Comparison of ENCODE assay signal across 1 cellular context in the genomic region with DNA sequence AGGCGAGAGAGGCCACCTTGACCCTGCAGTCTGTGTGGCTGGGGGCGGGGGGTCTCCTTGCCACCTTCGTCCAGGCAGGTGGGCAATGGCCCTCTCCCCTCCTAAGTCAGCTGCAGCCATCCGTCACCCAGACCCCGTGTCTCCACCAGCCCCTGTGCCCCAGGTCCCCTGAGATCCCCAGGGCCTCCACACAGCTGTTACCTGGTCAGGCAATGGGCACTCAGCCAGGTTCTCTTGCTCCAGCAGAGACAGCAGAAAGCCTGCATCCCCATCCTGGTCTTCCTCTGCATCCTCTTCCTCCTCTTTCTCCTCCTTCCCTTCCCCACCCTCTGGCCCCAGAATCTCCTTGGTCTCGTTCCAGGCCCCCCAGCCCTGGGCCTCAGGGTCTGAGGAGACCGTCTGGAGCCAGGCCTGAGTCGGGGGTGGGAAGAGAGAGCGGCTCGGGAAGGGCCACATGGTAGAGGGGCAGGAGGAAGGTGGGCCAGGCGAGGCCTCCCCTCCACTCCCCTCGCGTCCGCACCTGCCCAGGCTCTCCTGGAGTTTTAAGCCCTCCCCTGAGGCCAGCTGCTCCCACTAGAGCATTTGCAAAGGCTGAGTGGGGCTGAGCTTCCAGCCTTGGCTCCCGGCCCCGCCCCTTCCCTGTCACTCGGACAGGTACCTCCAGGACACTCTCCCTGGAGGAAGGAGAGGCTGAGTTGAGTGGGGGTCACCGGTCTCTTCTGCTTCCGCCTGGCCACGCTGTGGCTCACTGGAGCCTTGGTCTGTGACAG.
TF ChIP-seq lines count a peak whose summit lies in the region.

A gene with protein sequence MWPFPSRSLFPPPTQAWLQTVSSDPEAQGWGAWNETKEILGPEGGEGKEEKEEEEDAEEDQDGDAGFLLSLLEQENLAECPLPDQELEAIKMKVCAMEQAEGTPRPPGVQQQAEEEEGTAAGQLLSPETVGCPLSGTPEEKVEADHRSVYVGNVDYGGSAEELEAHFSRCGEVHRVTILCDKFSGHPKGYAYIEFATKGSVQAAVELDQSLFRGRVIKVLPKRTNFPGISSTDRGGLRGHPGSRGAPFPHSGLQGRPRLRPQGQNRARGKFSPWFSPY (minus strand): TSS at position 510 of the 770 bp plus-strand sequence. CDS start 54 bp downstream, at position 456.

TF ChIP-seq in WTC11, 78 proteins besides CTCF, POLR2A, EP300 and RAD21 (continued from another document):
- TF ChIP-seq, protein P1, sequence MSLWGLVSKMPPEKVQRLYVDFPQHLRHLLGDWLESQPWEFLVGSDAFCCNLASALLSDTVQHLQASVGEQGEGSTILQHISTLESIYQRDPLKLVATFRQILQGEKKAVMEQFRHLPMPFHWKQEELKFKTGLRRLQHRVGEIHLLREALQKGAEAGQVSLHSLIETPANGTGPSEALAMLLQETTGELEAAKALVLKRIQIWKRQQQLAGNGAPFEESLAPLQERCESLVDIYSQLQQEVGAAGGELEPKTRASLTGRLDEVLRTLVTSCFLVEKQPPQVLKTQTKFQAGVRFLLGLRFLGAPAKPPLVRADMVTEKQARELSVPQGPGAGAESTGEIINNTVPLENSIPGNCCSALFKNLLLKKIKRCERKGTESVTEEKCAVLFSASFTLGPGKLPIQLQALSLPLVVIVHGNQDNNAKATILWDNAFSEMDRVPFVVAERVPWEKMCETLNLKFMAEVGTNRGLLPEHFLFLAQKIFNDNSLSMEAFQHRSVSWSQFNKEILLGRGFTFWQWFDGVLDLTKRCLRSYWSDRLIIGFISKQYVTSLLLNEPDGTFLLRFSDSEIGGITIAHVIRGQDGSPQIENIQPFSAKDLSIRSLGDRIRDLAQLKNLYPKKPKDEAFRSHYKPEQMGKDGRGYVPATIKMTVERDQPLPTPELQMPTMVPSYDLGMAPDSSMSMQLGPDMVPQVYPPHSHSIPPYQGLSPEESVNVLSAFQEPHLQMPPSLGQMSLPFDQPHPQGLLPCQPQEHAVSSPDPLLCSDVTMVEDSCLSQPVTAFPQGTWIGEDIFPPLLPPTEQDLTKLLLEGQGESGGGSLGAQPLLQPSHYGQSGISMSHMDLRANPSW (CRISPR knock-in tag; conservative IDR thresholded peaks at IDR 0.05; ENCODE audit: low read depth), result no peak
- TF ChIP-seq GTF2I (CRISPR knock-in tag; conservative IDR thresholded peaks at IDR 0.05) (no peak), ESRRA (CRISPR knock-in tag; IDR thresholded peaks at IDR 0.05; ENCODE audit: borderline replicate concordance) (no peak)
- TF ChIP-seq, protein P2, sequence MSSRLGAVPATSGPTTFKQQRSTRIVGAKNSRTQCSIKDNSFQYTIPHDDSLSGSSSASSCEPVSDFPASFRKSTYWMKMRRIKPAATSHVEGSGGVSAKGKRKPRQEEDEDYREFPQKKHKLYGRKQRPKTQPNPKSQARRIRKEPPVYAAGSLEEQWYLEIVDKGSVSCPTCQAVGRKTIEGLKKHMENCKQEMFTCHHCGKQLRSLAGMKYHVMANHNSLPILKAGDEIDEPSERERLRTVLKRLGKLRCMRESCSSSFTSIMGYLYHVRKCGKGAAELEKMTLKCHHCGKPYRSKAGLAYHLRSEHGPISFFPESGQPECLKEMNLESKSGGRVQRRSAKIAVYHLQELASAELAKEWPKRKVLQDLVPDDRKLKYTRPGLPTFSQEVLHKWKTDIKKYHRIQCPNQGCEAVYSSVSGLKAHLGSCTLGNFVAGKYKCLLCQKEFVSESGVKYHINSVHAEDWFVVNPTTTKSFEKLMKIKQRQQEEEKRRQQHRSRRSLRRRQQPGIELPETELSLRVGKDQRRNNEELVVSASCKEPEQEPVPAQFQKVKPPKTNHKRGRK (CRISPR knock-in tag; IDR thresholded peaks at IDR 0.05; ENCODE audit: borderline replicate concordance), result no peak
- TF ChIP-seq, protein P3, sequence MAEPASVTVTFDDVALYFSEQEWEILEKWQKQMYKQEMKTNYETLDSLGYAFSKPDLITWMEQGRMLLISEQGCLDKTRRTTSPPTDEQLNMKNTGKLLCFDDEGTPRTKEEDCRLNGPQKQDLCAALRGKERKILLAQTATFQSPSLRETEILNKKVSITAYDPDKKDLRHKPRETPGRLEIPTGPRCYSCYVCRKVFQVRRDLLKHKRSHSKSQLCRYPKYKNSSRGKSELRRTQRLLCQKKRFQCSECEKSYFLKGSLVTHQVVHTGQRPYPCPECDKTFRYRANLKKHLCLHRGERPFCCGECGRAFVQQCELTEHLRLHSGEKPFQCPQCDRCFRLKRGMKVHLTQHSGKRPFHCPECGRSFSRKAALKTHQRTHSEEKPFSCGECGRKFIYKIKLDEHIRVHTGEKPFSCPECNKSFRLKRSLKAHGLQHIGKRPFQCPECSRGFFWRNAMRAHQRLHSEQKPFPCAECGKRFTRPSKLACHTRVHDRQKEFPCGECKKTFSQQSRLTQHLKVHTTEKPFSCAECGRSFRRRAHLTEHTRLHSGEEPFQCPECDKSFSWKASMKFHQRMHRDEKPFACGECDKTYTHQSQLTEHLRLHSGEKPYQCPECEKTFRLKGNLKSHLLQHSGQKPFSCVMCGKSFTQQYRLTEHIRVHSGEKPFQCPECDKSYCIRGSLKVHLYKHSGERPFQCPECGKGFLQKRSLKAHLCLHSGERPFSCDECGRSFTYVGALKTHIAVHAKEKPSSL (CRISPR knock-in tag; conservative IDR thresholded peaks at IDR 0.05), result no peak
- TF ChIP-seq, protein P4, sequence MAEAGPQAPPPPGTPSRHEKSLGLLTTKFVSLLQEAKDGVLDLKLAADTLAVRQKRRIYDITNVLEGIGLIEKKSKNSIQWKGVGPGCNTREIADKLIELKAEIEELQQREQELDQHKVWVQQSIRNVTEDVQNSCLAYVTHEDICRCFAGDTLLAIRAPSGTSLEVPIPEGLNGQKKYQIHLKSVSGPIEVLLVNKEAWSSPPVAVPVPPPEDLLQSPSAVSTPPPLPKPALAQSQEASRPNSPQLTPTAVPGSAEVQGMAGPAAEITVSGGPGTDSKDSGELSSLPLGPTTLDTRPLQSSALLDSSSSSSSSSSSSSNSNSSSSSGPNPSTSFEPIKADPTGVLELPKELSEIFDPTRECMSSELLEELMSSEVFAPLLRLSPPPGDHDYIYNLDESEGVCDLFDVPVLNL (CRISPR knock-in tag; IDR thresholded peaks at IDR 0.05; ENCODE audit: borderline replicate concordance, low read depth), result no peak
